In the genomic region with DNA sequence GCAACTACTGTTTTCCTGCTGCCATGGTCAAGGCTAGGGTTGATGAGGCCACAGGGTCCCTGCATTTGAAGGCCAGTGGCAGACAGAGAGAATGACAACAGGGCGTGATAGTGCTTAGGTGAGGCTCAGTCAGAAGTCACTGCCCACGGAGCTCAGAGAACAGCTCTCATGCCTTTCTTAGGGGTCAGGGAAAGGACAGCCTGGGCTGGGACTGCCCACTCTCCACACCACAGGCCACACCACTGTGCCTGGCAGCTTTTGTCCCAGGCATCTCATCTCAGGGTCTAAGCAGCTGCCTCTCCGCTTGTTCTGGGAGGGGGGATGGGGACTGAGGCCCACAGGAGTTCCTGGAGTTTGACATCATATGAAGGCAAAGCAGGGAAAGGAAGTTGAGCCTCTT, we compare ENCODE assay signal across 17 cellular contexts.
DNase-seq lines count a peak whose midpoint lies in the region; ATAC-seq and TF ChIP-seq lines count a peak whose summit lies in the region.
"Had no signal": no experiment of that assay in that cellular context is flagged by ENCODE, and none has a peak within 500 bp of the region (broad histone marks: within the 10 kb centered on the region; RNA-seq: fewer than 3 reads in every experiment).

No MANE protein-coding gene starts in this region.

- TF ChIP-seq CTCF in coronary artery (IDR thresholded peaks at IDR 0.05), result no peak
- TF ChIP-seq CTCF in type B pancreatic cell (conservative IDR thresholded peaks at IDR 0.05), result no peak

- peaks cover 4% of the 10 kb centered on the region for H3K4me1 Mint-ChIP-seq in type B pancreatic cell (ENCODE audit: unreplicated experiment)

- no peak overlapping the region for H3K4me3 ChIP-seq in coronary artery

- H3K36me3 Mint-ChIP-seq in type B pancreatic cell, result no peaks in the 10 kb centered on the region

- no peak overlapping the region for H3K27ac ChIP-seq in coronary artery
- H3K27ac ChIP-seq: C4-2B had no signal

- peaks cover 5% of the 10 kb centered on the region for H3K27me3 Mint-ChIP-seq in type B pancreatic cell

- H3K9me3 Mint-ChIP-seq in type B pancreatic cell, result no peaks in the 10 kb centered on the region

- H3K4me3 Mint-ChIP-seq in type B pancreatic cell, result no peak overlapping the region

- peak; percentile 37 for DNase-seq in activated CD8-positive, alpha-beta memory T cell treated with anti-CD3 and anti-CD28 coated beads for 24 hours
- DNase-seq in activated CD8-positive, alpha-beta memory T cell treated with anti-CD3 and anti-CD28 coated beads, Interleukin-2, amount 50 U/mL, for 4 hours, result no peak
- DNase-seq in coronary artery (ENCODE audit: low spot score), result peak; percentile 33
- peak; percentile 7 for DNase-seq in mucosa of gallbladder (ENCODE audit: low spot score)
- peak; percentile 53 for DNase-seq in type B pancreatic cell (ENCODE audit: extremely low spot score, unreplicated experiment)
- DNase-seq in activated CD4-positive, alpha-beta T cell treated with anti-CD3 and anti-CD28 coated beads for 1 hour, result no peak
- no peak for DNase-seq in COLO668 (lab: John Stamatoyannopoulos, UW; ENCODE audit: unreplicated experiment)
- DNase-seq: DMS79 treated with DMSO at 0.1 percent for 48 hours, KBM-7, NCI-H1092 treated with DMSO at 0.1 percent for 48 hours, NCI-H187, NCI-H2171, NCI-H446 treated with DMSO at 0.1 percent for 48 hours, NCI-H774 had no signal

- ATAC-seq in GM18517 (IDR thresholded peaks at IDR 0.05; ENCODE audit: unreplicated experiment), result no peak
- ATAC-seq: Right ventricle myocardium inferior had no signal

- H3K27ac Mint-ChIP-seq in type B pancreatic cell, result peak overlapping the region; percentile 48

Comparison
In these comparisons a context has a peak if more than half of its experiments do, and no peak if none do; other contexts are left out.
1. DNase-seq: peak in activated CD8-positive, alpha-beta memory T cell treated with anti-CD3 and anti-CD28 coated beads for 24 hours (single experiment), coronary artery (single experiment), mucosa of gallbladder (single experiment) and type B pancreatic cell (single experiment); none in activated CD8-positive, alpha-beta memory T cell treated with anti-CD3 and anti-CD28 coated beads, Interleukin-2, amount 50 U/mL, for 4 hours (single experiment), activated CD4-positive, alpha-beta T cell treated with anti-CD3 and anti-CD28 coated beads for 1 hour (single experiment) and COLO668 (single experiment).